ENCODE assay signal across 1 cellular context in genomic region chr1:15691434-15692032, GRCh38.
TF ChIP-seq lines count a peak whose summit lies in the region.

No MANE protein-coding gene starts in this region.

TF ChIP-seq in endothelial cell of umbilical vein, 7 proteins besides CTCF, POLR2A, EP300 and RAD21 (continued from another document):
- no peak for TF ChIP-seq EZH2 (IDR thresholded peaks at IDR 0.05; ENCODE audit: borderline replicate concordance, low read depth, low read length, severe bottlenecking)
- TF ChIP-seq MYC (IDR thresholded peaks at IDR 0.05; ENCODE audit: low read depth, low read length): no peak
- no peak for TF ChIP-seq POLR2AphosphoS5 (IDR thresholded peaks at IDR 0.05; ENCODE audit: insufficient read depth, low read depth, low read length)
- no peak for TF ChIP-seq MAX (IDR thresholded peaks at IDR 0.05; ENCODE audit: insufficient read depth, insufficient read length)
- TF ChIP-seq FOS (IDR thresholded peaks at IDR 0.05; ENCODE audit: borderline replicate concordance, insufficient read depth, low read length): no peak
- TF ChIP-seq GATA2 (IDR thresholded peaks at IDR 0.05; ENCODE audit: insufficient read depth, insufficient read length, low read depth, low read length): no peak
